Comparison of ENCODE assay signal across 13 cellular contexts in the genomic region with DNA sequence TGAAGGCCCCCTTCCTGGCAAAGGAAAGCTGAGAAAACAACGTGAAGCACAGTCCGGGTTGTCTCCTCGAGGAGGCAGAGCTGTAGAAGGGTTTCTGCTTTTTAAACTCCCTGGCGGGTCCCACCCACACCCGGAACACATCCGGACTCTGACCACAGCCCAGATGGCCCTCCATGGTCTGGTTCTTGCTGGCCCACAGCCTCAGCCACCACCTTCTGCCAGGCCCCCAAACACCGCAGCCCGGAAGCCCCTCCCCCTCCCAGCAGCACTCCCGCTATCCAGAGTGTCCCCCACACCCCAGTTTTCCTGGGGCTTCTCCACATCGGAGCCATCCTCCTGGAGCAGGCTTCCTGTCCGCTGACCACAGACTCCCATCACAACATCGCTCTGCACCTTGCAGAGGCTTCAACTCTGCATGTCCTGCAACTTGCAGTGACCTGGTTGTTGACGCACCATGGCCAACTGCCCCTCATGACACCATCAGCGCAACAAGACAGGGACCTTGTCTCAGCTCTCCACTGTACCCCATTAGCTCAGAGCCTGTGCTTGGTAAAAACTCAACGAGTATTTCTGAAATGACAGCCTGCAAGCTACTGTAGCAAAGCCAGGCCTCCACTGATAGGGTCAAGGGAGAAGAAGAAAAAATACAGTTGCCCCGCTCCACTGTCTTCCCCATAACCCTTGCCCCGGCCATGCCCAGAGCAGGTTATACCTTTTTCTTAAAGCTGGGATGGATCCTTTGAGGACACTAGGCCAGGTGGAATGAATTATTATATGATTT.
DNase-seq lines count a peak whose midpoint lies in the region; ATAC-seq and TF ChIP-seq lines count a peak whose summit lies in the region.
"Had no signal": no experiment of that assay in that cellular context is flagged by ENCODE, and none has a peak within 500 bp of the region (broad histone marks: within the 10 kb centered on the region; RNA-seq: fewer than 3 reads in every experiment).

No MANE protein-coding gene starts in this region.

- no peak overlapping the region for H3K4me3 ChIP-seq in right atrium auricular region

- H3K9me3 ChIP-seq in right atrium auricular region = no peaks in the 10 kb centered on the region

- no peaks in the 10 kb centered on the region for H3K27me3 ChIP-seq in right atrium auricular region

- no peaks in the 10 kb centered on the region for H3K4me1 ChIP-seq in right atrium auricular region

- no peaks in the 10 kb centered on the region for H3K36me3 ChIP-seq in right atrium auricular region

- peak; percentile 83 for ATAC-seq in GM21825 (IDR thresholded peaks at IDR 0.05; ENCODE audit: unreplicated experiment)
- ATAC-seq: left ventricle myocardium superior had no signal

- no peak overlapping the region for H3K27ac ChIP-seq in right atrium auricular region
- H3K27ac ChIP-seq: 22Rv1 had no signal

- peak; percentile 42 for DNase-seq in DMS 273 (lab: John Stamatoyannopoulos, UW; ENCODE audit: unreplicated experiment)
- no peak for DNase-seq in DMS 273 treated with DMSO at 0.1 percent for 48 hours (lab: John Stamatoyannopoulos, UW)
- peak; percentile 63 for DNase-seq in KG1 (lab: John Stamatoyannopoulos, UW)
- DNase-seq in posterior vena cava (ENCODE audit: low spot score) = peak; percentile 66
- no peak for DNase-seq in SK-N-DZ (ENCODE audit: low spot score)
- no peak for DNase-seq in right atrium auricular region (ENCODE audit: low spot score)
- DNase-seq in D341Med (ENCODE audit: low spot score) = no peak
- DNase-seq: activated T-cell treated with anti-CD3 and anti-CD28 coated beads, Interleukin-2, amount 50 U/mL, for 48 hours; DMS79 treated with DMSO at 0.1 percent for 48 hours; left ventricle myocardium superior; NCI-H1436 had no signal

- intact Hi-C loops in posterior vena cava (cut with DNase I) = no loop called here

- TF ChIP-seq CTCF in right atrium auricular region (IDR thresholded peaks at IDR 0.05) = no peak

Comparison
In these comparisons a context has a peak if more than half of its experiments do, and no peak if none do; other contexts are left out.
1. DNase-seq: peak in DMS 273 (single experiment), KG1 (single experiment) and posterior vena cava (single experiment); none in DMS 273 treated with DMSO at 0.1 percent for 48 hours (single experiment), SK-N-DZ (single experiment), right atrium auricular region (single experiment) and D341Med (single experiment).